9 cellular contexts compared by ENCODE assay signal in the genomic region with DNA sequence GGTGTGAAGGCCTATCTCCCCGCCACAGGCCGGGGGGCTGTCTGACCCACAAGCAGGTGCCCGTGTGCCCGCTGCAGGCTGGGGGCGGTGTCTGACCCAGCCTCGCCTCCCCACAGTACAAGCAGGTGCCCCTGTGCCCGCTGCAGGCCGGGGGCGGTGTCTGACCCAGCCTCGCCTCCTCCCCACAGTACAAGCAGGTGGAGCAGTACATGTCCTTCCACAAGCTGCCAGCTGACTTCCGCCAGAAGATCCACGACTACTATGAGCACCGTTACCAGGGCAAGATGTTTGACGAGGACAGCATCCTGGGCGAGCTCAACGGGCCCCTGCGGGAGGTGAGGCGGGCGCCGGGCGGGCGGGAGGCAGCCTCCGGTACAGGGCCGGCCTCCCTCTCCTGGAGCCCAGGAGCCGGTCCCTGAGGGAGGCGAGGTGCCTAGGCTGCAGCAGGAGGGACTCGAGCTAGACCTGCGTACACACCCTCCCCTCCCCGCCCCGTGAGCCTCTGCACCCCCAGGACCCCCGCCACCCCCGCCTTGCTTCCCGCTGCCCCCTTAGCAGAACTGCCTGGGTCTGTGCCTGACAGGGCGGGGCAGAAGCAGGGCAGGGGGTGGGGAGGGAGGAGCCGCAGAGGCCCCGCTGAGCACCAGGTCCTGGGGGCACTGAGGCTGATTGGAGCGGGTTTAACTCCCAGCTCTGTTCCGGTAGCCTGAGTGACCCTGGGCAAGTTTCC. TPM values are rescaled to one million over a fixed set of nuclear protein-coding genes. Genes with fewer than 3 reads are reported as not detected.
DNase-seq lines count a peak whose midpoint lies in the region; ATAC-seq and TF ChIP-seq lines count a peak whose summit lies in the region.
"Had no signal": no experiment of that assay in that cellular context is flagged by ENCODE, and none has a peak within 500 bp of the region (broad histone marks: within the 10 kb centered on the region; RNA-seq: fewer than 3 reads in every experiment).

No MANE protein-coding gene starts in this region.

- no peaks in the 10 kb centered on the region for H3K36me3 ChIP-seq in upper lobe of left lung

- no peak for TF ChIP-seq POLR2A in upper lobe of left lung (IDR thresholded peaks at IDR 0.05)

- no peaks in the 10 kb centered on the region for H3K9me3 Mint-ChIP-seq in activated T-cell treated with anti-CD3 and anti-CD28 coated beads, Interleukin-2, amount 50 U/mL, for 24 hours

- H3K4me3 Mint-ChIP-seq in activated T-cell treated with anti-CD3 and anti-CD28 coated beads, Interleukin-2, amount 50 U/mL, for 24 hours: peak overlapping the region; percentile 76

- H3K36me3 Mint-ChIP-seq in activated T-cell treated with anti-CD3 and anti-CD28 coated beads, Interleukin-2, amount 50 U/mL, for 24 hours (ENCODE audit: low read depth): peaks cover 14% of the 10 kb centered on the region

- peak overlapping the region; percentile 94 for H3K27ac ChIP-seq in layer of hippocampus (ENCODE audit: low read depth, low read length)
- H3K27ac ChIP-seq in upper lobe of left lung: peak overlapping the region; percentile 74 to 85 (median 78)
- H3K27ac ChIP-seq: VCaP had no signal

- H3K9me3 ChIP-seq in upper lobe of left lung: no peaks in the 10 kb centered on the region

- H3K27me3 ChIP-seq in layer of hippocampus (ENCODE audit: control insufficient read depth, insufficient read depth, low read length) (no peaks in the 10 kb centered on the region), upper lobe of left lung (no peaks in the 10 kb centered on the region)

- TF ChIP-seq CTCF in upper lobe of left lung (IDR thresholded peaks at IDR 0.05): no peak

- H3K27ac Mint-ChIP-seq in activated T-cell treated with anti-CD3 and anti-CD28 coated beads, Interleukin-2, amount 50 U/mL, for 24 hours: peak overlapping the region; percentile 98

- H3K4me3 ChIP-seq in upper lobe of left lung: peak overlapping the region in 3 of 4 donors; percentile 29 to 45 (median 33)

- no peak for TF ChIP-seq EP300 in upper lobe of left lung (IDR thresholded peaks at IDR 0.05)

- 50 to 80% methylated on average over 1 to 13 of the region's 38 CpGs for WGBS in upper lobe of left lung, 2 donors

- peaks cover 32% of the 10 kb centered on the region for H3K4me1 Mint-ChIP-seq in activated T-cell treated with anti-CD3 and anti-CD28 coated beads, Interleukin-2, amount 50 U/mL, for 24 hours (ENCODE audit: low read depth)

- DNase-seq in activated gamma-delta T cell treated with Interleukin-2 at 50 U/mL for 16 hours (peak; percentile 49), activated gamma-delta T cell (lab: John Stamatoyannopoulos, UW) (no peak), upper lobe of left lung (peak in 1 of 2 donors; percentile 83)
- peak; percentile 66 for DNase-seq in activated T-cell treated with anti-CD3 and anti-CD28 coated beads, Interleukin-2, amount 50 U/mL, for 24 hours
- DNase-seq in effector CD4-positive, alpha-beta T cell: no peak

- no peaks in the 10 kb centered on the region for H3K27me3 Mint-ChIP-seq in activated T-cell treated with anti-CD3 and anti-CD28 coated beads, Interleukin-2, amount 50 U/mL, for 24 hours

- H3K4me1 ChIP-seq in upper lobe of left lung: peaks cover 25 to 39% (median 36%) of the 10 kb centered on the region in 4 donors

- ATAC-seq in upper lobe of left lung (ENCODE audit: low FRiP score in 2 of 2) (peak in 1 of 2 donors; percentile 3), HG02970 (IDR thresholded peaks at IDR 0.05; ENCODE audit: low FRiP score, unreplicated experiment) (no peak), HG03095 (IDR thresholded peaks at IDR 0.05; ENCODE audit: unreplicated experiment) (no peak)

RNA-seq across cellular contexts. Expression of gene HCN2, which starts 20.6 kb away (rescaled TPM):
- under 1 TPM in 3 of 6 donors, not detected in 3; 0.46 to 0.47 (median 0.46) TPM for total RNA-seq in upper lobe of left lung

RNA-seq across cellular contexts. Expression of gene POLRMT, which starts 23.1 kb away (rescaled TPM):
- 10 to 100 TPM; 26.7 to 86.5 (median 50.9) TPM for total RNA-seq in upper lobe of left lung

RNA-seq across cellular contexts. Expression of gene FGF22, which starts 29.4 kb away (rescaled TPM):
- 1 to 10 TPM in 3 of 6 donors, under 1 TPM in 2, not detected in 1; 0.40 to 6.3 (median 1.2) TPM for total RNA-seq in upper lobe of left lung

RNA-seq across cellular contexts. Expression of gene BSG, which starts 37.8 kb away (rescaled TPM):
- total RNA-seq in upper lobe of left lung: 100 to 1,000 TPM; 222 to 429 (median 387) TPM

RNA-seq across cellular contexts. Expression of gene RNF126, which starts 52.8 kb away (rescaled TPM):
- total RNA-seq in upper lobe of left lung: 100 to 1,000 TPM in 1 of 6 donors, 10 to 100 TPM in 5; 36.7 to 106 (median 66.3) TPM

Comparison
In these comparisons a context has a peak if more than half of its experiments do, and no peak if none do; other contexts are left out.
1. DNase-seq: peak in activated gamma-delta T cell treated with Interleukin-2 at 50 U/mL for 16 hours (single experiment) and activated T-cell treated with anti-CD3 and anti-CD28 coated beads, Interleukin-2, amount 50 U/mL, for 24 hours (single experiment); none in activated gamma-delta T cell (single experiment) and effector CD4-positive, alpha-beta T cell (single experiment).